ENCODE assay signal across 1 cellular context in genomic region chr13:112781881-112782361, GRCh38.
TF ChIP-seq lines count a peak whose summit lies in the region.

No MANE protein-coding gene starts in this region.

TF ChIP-seq in IMR-90, 13 proteins besides CTCF, POLR2A, EP300 and RAD21:
- TF ChIP-seq, protein P1, sequence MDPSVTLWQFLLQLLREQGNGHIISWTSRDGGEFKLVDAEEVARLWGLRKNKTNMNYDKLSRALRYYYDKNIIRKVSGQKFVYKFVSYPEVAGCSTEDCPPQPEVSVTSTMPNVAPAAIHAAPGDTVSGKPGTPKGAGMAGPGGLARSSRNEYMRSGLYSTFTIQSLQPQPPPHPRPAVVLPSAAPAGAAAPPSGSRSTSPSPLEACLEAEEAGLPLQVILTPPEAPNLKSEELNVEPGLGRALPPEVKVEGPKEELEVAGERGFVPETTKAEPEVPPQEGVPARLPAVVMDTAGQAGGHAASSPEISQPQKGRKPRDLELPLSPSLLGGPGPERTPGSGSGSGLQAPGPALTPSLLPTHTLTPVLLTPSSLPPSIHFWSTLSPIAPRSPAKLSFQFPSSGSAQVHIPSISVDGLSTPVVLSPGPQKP (IDR thresholded peaks at IDR 0.05; ENCODE audit: borderline replicate concordance, low read depth, low read length), result no peak
- TF ChIP-seq RFX5 (IDR thresholded peaks at IDR 0.05; ENCODE audit: low read depth, low read length) (no peak), MAFK (IDR thresholded peaks at IDR 0.05; ENCODE audit: low read depth, low read length) (no peak), MXI1 (IDR thresholded peaks at IDR 0.05; ENCODE audit: borderline replicate concordance, low read depth, low read length) (no peak), RCOR1 (IDR thresholded peaks at IDR 0.05; ENCODE audit: insufficient replicate concordance, low read length) (no peak), SMC3 (IDR thresholded peaks at IDR 0.05; ENCODE audit: low read depth, low read length) (no peak), BHLHE40 (IDR thresholded peaks at IDR 0.05; ENCODE audit: low read depth, low read length) (no peak), USF2 (IDR thresholded peaks at IDR 0.05; ENCODE audit: low read depth, low read length) (no peak), NFE2L2 (IDR thresholded peaks at IDR 0.05; ENCODE audit: low read depth, low read length) (no peak), CHD1 (IDR thresholded peaks at IDR 0.05; ENCODE audit: low read depth, low read length) (no peak)
